17 cellular contexts compared by ENCODE assay signal in genomic region chr1:170768929-170769328, GRCh38.
"Had no signal": no experiment of that assay in that cellular context is flagged by ENCODE, and none has a peak within 500 bp of the region (broad histone marks: within the 10 kb centered on the region; RNA-seq: fewer than 3 reads in every experiment).

No MANE protein-coding gene starts in this region.

- H3K36me3 Mint-ChIP-seq: mesothelial cell of epicardium; stimulated activated effector memory CD8-positive, alpha-beta T cell treated with anti-CD3 and anti-CD28 coated beads, Interleukin-12 subunit alpha, Interleukin-12 subunit beta, amount 100 ng/mL, for 72 hours had no signal

- H3K4me3 Mint-ChIP-seq: activated naive CD4-positive, alpha-beta T cell treated with anti-CD3 and anti-CD28 coated beads for 36 hours; activated T-helper 17 cell treated with anti-CD3 and anti-CD28 coated beads, Interleukin-2, amount 50 U/mL, for 72 hours; mesothelial cell of epicardium; stimulated activated effector memory CD8-positive, alpha-beta T cell treated with anti-CD3 and anti-CD28 coated beads, Interleukin-12 subunit alpha, Interleukin-12 subunit beta, amount 100 ng/mL, for 72 hours; T-helper 1 cell treated with Interleukin-12 subunit alpha and Interleukin-12 subunit beta and Interleukin-4 antibody, amounts not matched to agents 30 μg/mL and 1 μg/mL, for 36 hours had no signal

- H3K36me3 ChIP-seq: esophagus muscularis mucosa, right atrium auricular region, tibial artery, vagina had no signal

- H3K27ac ChIP-seq: esophagus muscularis mucosa, foreskin keratinocyte, right atrium auricular region, tibial artery, vagina had no signal

- H3K4me1 Mint-ChIP-seq: activated T-helper 17 cell treated with anti-CD3 and anti-CD28 coated beads, Interleukin-2, amount 50 U/mL, for 72 hours; mesothelial cell of epicardium; stimulated activated effector memory CD8-positive, alpha-beta T cell treated with anti-CD3 and anti-CD28 coated beads, Interleukin-12 subunit alpha, Interleukin-12 subunit beta, amount 100 ng/mL, for 72 hours had no signal

- H3K27me3 ChIP-seq: esophagus muscularis mucosa, foreskin keratinocyte, right atrium auricular region, tibial artery, vagina had no signal

- ATAC-seq: activated T-helper 17 cell treated with anti-CD3 and anti-CD28 coated beads, Interleukin-2, amount 50 U/mL, for 72 hours; foreskin keratinocyte; stimulated activated effector memory CD8-positive, alpha-beta T cell treated with anti-CD3 and anti-CD28 coated beads, Interleukin-12 subunit alpha, Interleukin-12 subunit beta, amount 100 ng/mL, for 72 hours had no signal

- H3K9me3 Mint-ChIP-seq: activated naive CD4-positive, alpha-beta T cell treated with anti-CD3 and anti-CD28 coated beads for 36 hours; activated T-helper 17 cell treated with anti-CD3 and anti-CD28 coated beads, Interleukin-2, amount 50 U/mL, for 72 hours; mesothelial cell of epicardium; stimulated activated effector memory CD8-positive, alpha-beta T cell treated with anti-CD3 and anti-CD28 coated beads, Interleukin-12 subunit alpha, Interleukin-12 subunit beta, amount 100 ng/mL, for 72 hours; T-helper 1 cell treated with Interleukin-12 subunit alpha and Interleukin-12 subunit beta and Interleukin-4 antibody, amounts not matched to agents 30 μg/mL and 1 μg/mL, for 36 hours had no signal

- H3K9me3 ChIP-seq: esophagus muscularis mucosa, right atrium auricular region, tibial artery, vagina had no signal

- H3K4me3 ChIP-seq: esophagus muscularis mucosa, right atrium auricular region, tibial artery, vagina had no signal

- DNase-seq: activated CD4-positive, alpha-beta T cell treated with anti-CD3 and anti-CD28 coated beads, Interleukin-2, amount 50 U/mL, for 1 hour; activated naive CD4-positive, alpha-beta T cell treated with anti-CD3 and anti-CD28 coated beads for 36 hours; activated T-cell treated with anti-CD3 and anti-CD28 coated beads for 4 hours; cerebellar nuclear complex; dermis blood vessel endothelial cell; head of caudate nucleus; kidney glomerular epithelial cell; posterior cingulate gyrus; tibial artery had no signal

- H3K27ac Mint-ChIP-seq: activated naive CD4-positive, alpha-beta T cell treated with anti-CD3 and anti-CD28 coated beads for 36 hours; activated T-helper 17 cell treated with anti-CD3 and anti-CD28 coated beads, Interleukin-2, amount 50 U/mL, for 72 hours; mesothelial cell of epicardium; stimulated activated effector memory CD8-positive, alpha-beta T cell treated with anti-CD3 and anti-CD28 coated beads, Interleukin-12 subunit alpha, Interleukin-12 subunit beta, amount 100 ng/mL, for 72 hours; T-helper 1 cell treated with Interleukin-12 subunit alpha and Interleukin-12 subunit beta and Interleukin-4 antibody, amounts not matched to agents 30 μg/mL and 1 μg/mL, for 36 hours had no signal

- H3K4me1 ChIP-seq: esophagus muscularis mucosa, foreskin keratinocyte, right atrium auricular region, tibial artery, vagina had no signal
